11 cellular contexts compared by ENCODE assay signal in the genomic region with DNA sequence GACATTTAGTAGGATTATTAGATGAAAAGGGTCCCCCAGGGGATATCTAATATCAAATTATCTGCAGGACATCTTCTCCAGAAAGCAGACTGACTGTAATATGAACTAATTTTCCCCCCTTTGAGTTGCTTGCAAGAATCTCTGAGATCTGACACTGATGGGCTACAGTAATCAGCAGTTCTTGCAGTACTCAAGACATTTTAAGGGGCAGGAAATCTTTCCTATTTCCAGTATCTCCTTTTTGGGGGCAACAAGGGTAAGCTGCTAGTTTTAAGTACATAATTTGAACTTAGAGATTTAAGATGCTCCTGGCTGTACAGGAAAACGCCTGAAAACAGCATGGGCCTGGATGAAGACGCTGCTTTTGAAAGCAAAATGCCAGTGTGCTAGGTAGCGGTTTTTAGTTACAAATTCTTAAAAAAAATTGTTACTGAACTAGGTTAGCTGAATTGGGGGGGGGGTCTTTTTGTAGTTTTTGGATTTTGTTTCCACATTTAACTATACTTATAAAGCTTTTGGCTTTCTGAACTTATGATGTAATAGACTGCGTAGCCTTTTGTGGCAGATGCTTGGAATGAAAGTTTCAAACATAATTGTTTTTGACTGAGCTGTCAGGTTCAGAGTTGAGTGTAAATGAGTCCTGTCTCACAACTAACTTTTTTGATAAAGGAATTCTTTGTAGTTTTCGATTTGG. TPM values are rescaled to one million over a fixed set of nuclear protein-coding genes. Genes with fewer than 3 reads are reported as not detected.
A peak's percentile ranks its signal among the peaks of the same experiment; 100 is the strongest.
DNase-seq lines count a peak whose midpoint lies in the region; ATAC-seq and TF ChIP-seq lines count a peak whose summit lies in the region.
"Had no signal": no experiment of that assay in that cellular context is flagged by ENCODE, and none has a peak within 500 bp of the region (broad histone marks: within the 10 kb centered on the region; RNA-seq: fewer than 3 reads in every experiment).

No MANE protein-coding gene starts in this region.

- no peaks in the 10 kb centered on the region for H3K9me2 ChIP-seq in GM23338 (ENCODE audit: insufficient read depth)
- H3K9me2 ChIP-seq in Karpas-422 (replicated peaks; ENCODE audit: insufficient read depth, low read length), result no peaks in the 10 kb centered on the region

- H3K4me1 Mint-ChIP-seq in GM23338, result peaks cover 28% of the 10 kb centered on the region

- in situ Hi-C loops in gastrocnemius medialis (cut with MboI; ENCODE audit: low sequenced_read_pairs in 4 of 4), result loop anchor here in 2 of 4 donors (5.0 to 10.0 kb wide), 3 partner anchors 121 to 369 kb away; no protein-coding TSS in a partner anchor

- TF ChIP-seq POLR2A in gastrocnemius medialis (IDR thresholded peaks at IDR 0.05), result no peak

- intact Hi-C loops in gastrocnemius medialis (cut with DNase I; ENCODE audit: low total_unique reads), result loop anchor here (5.0 kb wide), 4 partner anchors 107 to 647 kb away; partner anchors contain the start of gene TMX1

- no peaks in the 10 kb centered on the region for H3K36me3 ChIP-seq in GM23338 (ENCODE audit: insufficient read depth)
- H3K36me3 ChIP-seq in SJCRH30, result 0 out of 2 replicates have a peak, but pooled peaks cover 3% of the 10 kb centered on the region
- no peaks in the 10 kb centered on the region for H3K36me3 ChIP-seq in gastrocnemius medialis
- H3K36me3 ChIP-seq in Karpas-422 (ENCODE audit: insufficient read depth, low read length), result no peaks in the 10 kb centered on the region

- H2AFZ ChIP-seq in GM23338 (no peak overlapping the region), Karpas-422 (ENCODE audit: low read length) (no peak overlapping the region)

- DNase-seq in GM23338 (ENCODE audit: low spot score), result no peak
- DNase-seq in SJCRH30, result peak in 1 of 2 experiments; percentile 9
- peak; percentile 73 for DNase-seq in fibroblast of peridontal ligament (ENCODE audit: extremely low read depth)
- no peak for DNase-seq in gastrocnemius medialis
- DNase-seq in Karpas-422, result no peak
- no peak for DNase-seq in D341Med (ENCODE audit: low spot score)
- DNase-seq in NCI-H1436 treated with DMSO at 0.1 percent for 48 hours (lab: John Stamatoyannopoulos, UW), result no peak
- DNase-seq: naive B cell; stimulated activated CD8-positive, alpha-beta memory T cell treated with anti-CD3 and anti-CD28 coated beads, Interleukin-4, amount 100 ng/mL, for 48 hours had no signal

- peaks cover 12% of the 10 kb centered on the region for H3K27me3 Mint-ChIP-seq in GM23338 (ENCODE audit: insufficient read depth, low read depth, poor library complexity)

- no peak overlapping the region for H3K27ac Mint-ChIP-seq in GM23338

- peak overlapping the region; percentile 93 for H3K4me3 Mint-ChIP-seq in GM23338

- no peak overlapping the region for H3K9ac ChIP-seq in Karpas-422 (ENCODE audit: low read length)

- H4K20me1 ChIP-seq in GM23338 (replicated peaks; ENCODE audit: insufficient read depth) (no peaks in the 10 kb centered on the region), Karpas-422 (ENCODE audit: insufficient read depth, low read depth, low read length) (no peaks in the 10 kb centered on the region)

- peaks cover 26% of the 10 kb centered on the region for H3K4me1 ChIP-seq in GM23338 (ENCODE audit: insufficient read depth)
- H3K4me1 ChIP-seq in SJCRH30, result no peaks in the 10 kb centered on the region
- H3K4me1 ChIP-seq in gastrocnemius medialis, result peaks cover 14 to 20% of the 10 kb centered on the region in 2 donors
- peaks cover 21% of the 10 kb centered on the region for H3K4me1 ChIP-seq in Karpas-422 (ENCODE audit: low read length)

- no peaks in the 10 kb centered on the region for H3F3A ChIP-seq in GM23338 (replicated peaks; ENCODE audit: low read depth)

- TF ChIP-seq CTCF in GM23338 (conservative IDR thresholded peaks at IDR 0.05; ENCODE audit: low read depth in 2 of 2) (no peak), gastrocnemius medialis (IDR thresholded peaks at IDR 0.05 in 4 of 5, conservative IDR thresholded peaks at IDR 0.05 in 1 of 5) (no peak)

- no peaks in the 10 kb centered on the region for H3K36me3 Mint-ChIP-seq in GM23338 (ENCODE audit: low read depth)
- H3K36me3 Mint-ChIP-seq: naive B cell had no signal

- H3K27me3 ChIP-seq in GM23338 (ENCODE audit: insufficient read depth) (peaks cover 8% of the 10 kb centered on the region; the same call in 1 of the 2 replicates), SJCRH30 (no peaks in the 10 kb centered on the region), gastrocnemius medialis (no peaks in the 10 kb centered on the region), Karpas-422 (ENCODE audit: low read length) (no peaks in the 10 kb centered on the region)

- peaks cover 61% of the 10 kb centered on the region for H3K79me2 ChIP-seq in GM23338 (replicated peaks; ENCODE audit: insufficient read depth)
- H3K79me2 ChIP-seq in Karpas-422 (ENCODE audit: low read length), result no peaks in the 10 kb centered on the region

- H3K27ac ChIP-seq in GM23338 (ENCODE audit: low read depth) (no peak overlapping the region), SJCRH30 (peak overlapping the region; percentile 99; the same call in 1 of the 2 replicates), gastrocnemius medialis (peak overlapping the region; percentile 94 to 97 (median 95)), Karpas-422 (ENCODE audit: low read length) (no peak overlapping the region)

- ATAC-seq in GM23338 (no peak), gastrocnemius medialis (no peak), HG02885 (IDR thresholded peaks at IDR 0.05; ENCODE audit: poor library complexity, unreplicated experiment) (no peak)

- no peaks in the 10 kb centered on the region for H3K9me3 ChIP-seq in SJCRH30 (replicated peaks)
- H3K9me3 ChIP-seq in gastrocnemius medialis, result no peaks in the 10 kb centered on the region
- H3K9me3 ChIP-seq in Karpas-422 (ENCODE audit: low read length), result no peaks in the 10 kb centered on the region

- H3K4me3 ChIP-seq in GM23338 (peak overlapping the region; percentile 89), SJCRH30 (peak overlapping the region; percentile 99), gastrocnemius medialis (peak overlapping the region in 3 of 4 donors; percentile 80 to 99 (median 88)), Karpas-422 (ENCODE audit: low read length) (no peak overlapping the region)

- H3K4me2 ChIP-seq in GM23338 (peak overlapping the region; percentile 97), Karpas-422 (ENCODE audit: low read depth, low read length, poor library complexity, severe bottlenecking) (no peak overlapping the region)

- H3K9me3 Mint-ChIP-seq in GM23338, result no peaks in the 10 kb centered on the region
- H3K9me3 Mint-ChIP-seq: activated CD4-positive, alpha-beta T cell treated with anti-CD3 and anti-CD28 coated beads, Interleukin-2, amount 10 ng/mL, durations not matched to agents 24 days and 14 days; naive B cell had no signal

TF ChIP-seq in GM23338, 12 proteins besides CTCF, POLR2A, EP300 and RAD21 (continues in another document):
- no peak for TF ChIP-seq ZNF331 (CRISPR knock-in tag; IDR thresholded peaks at IDR 0.05; ENCODE audit: low read depth)

RNA-seq across cellular contexts. Expression of gene FRMD6, which starts 2.3 kb away (rescaled TPM):
- total RNA-seq in GM23338 (2014; rRNA removed; shearing (Covaris generic)), result 15.9 and 18.7 TPM in 2 replicates
- polyA plus RNA-seq in GM23338 (2016; fragmentation: Nextera tagmentation; extraction: Ambion mirVana), result 5.4 and 5.7 TPM in 2 replicates
- total RNA-seq in SJCRH30 (2014; rRNA removed; shearing (Covaris generic)), result 15.5 and 18.7 TPM in 2 replicates
- 10 to 100 TPM in 3 of 4 donors, 1 to 10 TPM in 1; 6.7 to 15.9 (median 13.0) TPM for total RNA-seq in gastrocnemius medialis
- total RNA-seq in Karpas-422 (2014; rRNA removed; shearing (Covaris generic); ENCODE audit: low replicate concordance), result 0.37 and 1.1 TPM in 2 replicates

Comparison
In these comparisons a context has a peak if more than half of its experiments do, and no peak if none do; other contexts are left out.
1. H3K27ac ChIP-seq: peak in SJCRH30 (single experiment) and gastrocnemius medialis (4 of 4); none in GM23338 (single experiment) and Karpas-422 (single experiment).